Comparison of ENCODE assay signal across 2 cellular contexts in the genomic region with DNA sequence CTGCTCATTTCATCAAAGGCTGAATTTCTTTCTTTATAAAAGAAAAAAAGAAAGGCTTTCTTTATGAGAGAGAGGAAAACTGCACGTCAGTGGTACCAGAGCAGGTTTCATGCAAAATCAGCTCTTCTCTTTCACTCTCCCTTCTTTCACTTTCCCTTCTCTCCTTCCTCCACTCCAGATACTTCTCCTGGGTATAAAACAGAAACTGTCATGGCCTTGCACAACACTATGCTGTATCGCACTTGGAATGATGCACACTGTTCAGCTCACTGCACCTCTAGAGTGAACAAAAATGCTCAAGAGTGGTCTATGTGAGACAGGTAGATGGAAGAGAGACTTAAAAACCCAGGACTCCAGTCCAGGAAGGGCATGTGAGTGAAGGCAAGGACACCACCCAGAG.
TF ChIP-seq lines count a peak whose summit lies in the region.

No MANE protein-coding gene starts in this region.

TF ChIP-seq in HEK293, 187 proteins besides CTCF, POLR2A, EP300 and RAD21 (continued from another document):
- TF ChIP-seq PRDM1 (tag by site-specific recombination; IDR thresholded peaks at IDR 0.05) (0 out of 2 replicates have a peak, but pooled peaks have one; percentile 38), ZBTB21 (tag by site-specific recombination; IDR thresholded peaks at IDR 0.05) (no peak), ZBTB7A (tag by site-specific recombination; IDR thresholded peaks at IDR 0.05; ENCODE audit: low read depth) (no peak)
TF ChIP-seq in HEK293: peak in this region for 1.

TF ChIP-seq in H1, 55 proteins besides CTCF, POLR2A, EP300 and RAD21 (continued from another document):
- TF ChIP-seq POU5F1 (IDR thresholded peaks at IDR 0.05; ENCODE audit: low read depth, low read length): no peak
- no peak for TF ChIP-seq GABPA (IDR thresholded peaks at IDR 0.05; ENCODE audit: borderline replicate concordance, insufficient read depth, low read length)
- TF ChIP-seq, protein P1, sequence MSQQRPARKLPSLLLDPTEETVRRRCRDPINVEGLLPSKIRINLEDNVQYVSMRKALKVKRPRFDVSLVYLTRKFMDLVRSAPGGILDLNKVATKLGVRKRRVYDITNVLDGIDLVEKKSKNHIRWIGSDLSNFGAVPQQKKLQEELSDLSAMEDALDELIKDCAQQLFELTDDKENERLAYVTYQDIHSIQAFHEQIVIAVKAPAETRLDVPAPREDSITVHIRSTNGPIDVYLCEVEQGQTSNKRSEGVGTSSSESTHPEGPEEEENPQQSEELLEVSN (IDR thresholded peaks at IDR 0.05): no peak
- TF ChIP-seq ATF3 (IDR thresholded peaks at IDR 0.05; ENCODE audit: insufficient read depth, low read depth, low read length): no peak
- no peak for TF ChIP-seq CHD2 (IDR thresholded peaks at IDR 0.05; ENCODE audit: low read length)
- no peak for TF ChIP-seq CTBP2 (IDR thresholded peaks at IDR 0.05; ENCODE audit: borderline replicate concordance, insufficient read depth, insufficient read length, low read length)
- no peak for TF ChIP-seq SUZ12 (IDR thresholded peaks at IDR 0.05; ENCODE audit: low read length)
- no peak for TF ChIP-seq RBBP5 (IDR thresholded peaks at IDR 0.05; ENCODE audit: borderline replicate concordance, low read depth, low read length)
- no peak for TF ChIP-seq CHD1 (IDR thresholded peaks at IDR 0.05; ENCODE audit: low read depth, low read length)
